1 cellular context compared by ENCODE assay signal in the genomic region with DNA sequence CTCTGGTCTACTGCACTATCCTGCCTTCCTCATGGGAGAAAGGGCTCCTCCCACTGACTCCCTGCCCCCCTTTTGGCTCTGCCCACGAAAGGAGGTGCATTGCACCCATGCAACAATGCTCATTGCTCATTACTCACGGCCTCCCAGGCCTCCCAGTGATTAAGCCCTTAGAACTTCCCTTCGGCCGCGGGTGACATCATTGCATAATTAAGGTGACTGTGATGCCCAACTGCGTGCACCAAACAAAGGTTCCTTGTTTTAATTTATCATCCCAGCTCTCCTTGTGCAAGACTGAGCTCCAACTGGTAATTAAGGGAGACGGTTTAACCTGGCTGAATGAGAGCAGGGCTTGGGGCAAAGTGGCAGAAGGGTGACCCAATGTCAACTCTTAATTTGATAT.
TF ChIP-seq lines count a peak whose summit lies in the region.

No MANE protein-coding gene starts in this region.

TF ChIP-seq in HEK293, 187 proteins besides CTCF, POLR2A, EP300 and RAD21 (continued from another document):
- TF ChIP-seq, protein P1, sequence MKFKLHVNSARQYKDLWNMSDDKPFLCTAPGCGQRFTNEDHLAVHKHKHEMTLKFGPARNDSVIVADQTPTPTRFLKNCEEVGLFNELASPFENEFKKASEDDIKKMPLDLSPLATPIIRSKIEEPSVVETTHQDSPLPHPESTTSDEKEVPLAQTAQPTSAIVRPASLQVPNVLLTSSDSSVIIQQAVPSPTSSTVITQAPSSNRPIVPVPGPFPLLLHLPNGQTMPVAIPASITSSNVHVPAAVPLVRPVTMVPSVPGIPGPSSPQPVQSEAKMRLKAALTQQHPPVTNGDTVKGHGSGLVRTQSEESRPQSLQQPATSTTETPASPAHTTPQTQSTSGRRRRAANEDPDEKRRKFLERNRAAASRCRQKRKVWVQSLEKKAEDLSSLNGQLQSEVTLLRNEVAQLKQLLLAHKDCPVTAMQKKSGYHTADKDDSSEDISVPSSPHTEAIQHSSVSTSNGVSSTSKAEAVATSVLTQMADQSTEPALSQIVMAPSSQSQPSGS (tag by site-specific recombination; IDR thresholded peaks at IDR 0.05; ENCODE audit: low read depth): peak; percentile 92
- peak; percentile 41; the same call in 1 of the 2 replicates for TF ChIP-seq ZNF10 (tag by site-specific recombination; IDR thresholded peaks at IDR 0.05)
- TF ChIP-seq ZNF585B (tag by site-specific recombination; IDR thresholded peaks at IDR 0.05): no peak
- no peak for TF ChIP-seq ZNF140 (tag by site-specific recombination; IDR thresholded peaks at IDR 0.05)
- peak; percentile 81 for TF ChIP-seq ZNF366 (tag by site-specific recombination; conservative IDR thresholded peaks at IDR 0.05)
- TF ChIP-seq WT1 (tag by site-specific recombination; IDR thresholded peaks at IDR 0.05): peak; percentile 94
- no peak for TF ChIP-seq ZNF571 (tag by site-specific recombination; IDR thresholded peaks at IDR 0.05)
- no peak for TF ChIP-seq RBAK (tag by site-specific recombination; IDR thresholded peaks at IDR 0.05)
- TF ChIP-seq HOXD13 (CRISPR knock-in tag; IDR thresholded peaks at IDR 0.05; ENCODE audit: borderline replicate concordance): no peak
- TF ChIP-seq EGR2 (tag by site-specific recombination; IDR thresholded peaks at IDR 0.05; ENCODE audit: low read depth): peak; percentile 52; the same call in 1 of the 2 replicates
- peak; percentile 79 for TF ChIP-seq PRDM10 (tag by site-specific recombination; IDR thresholded peaks at IDR 0.05)
- peak; percentile 81 for TF ChIP-seq PATZ1 (tag by site-specific recombination; IDR thresholded peaks at IDR 0.05)
- no peak for TF ChIP-seq ZNF148 (tag by site-specific recombination; IDR thresholded peaks at IDR 0.05; ENCODE audit: borderline replicate concordance)
- peak; percentile 43; the same call in 1 of the 2 replicates for TF ChIP-seq ZNF391 (tag by site-specific recombination; IDR thresholded peaks at IDR 0.05; ENCODE audit: borderline replicate concordance, low read depth)
- no peak for TF ChIP-seq ZNF664 (tag by site-specific recombination; IDR thresholded peaks at IDR 0.05)
- no peak for TF ChIP-seq ZNF530 (tag by site-specific recombination; IDR thresholded peaks at IDR 0.05; ENCODE audit: low read depth)
- peak; percentile 92 for TF ChIP-seq KLF17 (tag by site-specific recombination; IDR thresholded peaks at IDR 0.05)
- no peak for TF ChIP-seq MEIS1 (CRISPR knock-in tag; IDR thresholded peaks at IDR 0.05; ENCODE audit: borderline replicate concordance)
- TF ChIP-seq ZNF426 (tag by site-specific recombination; IDR thresholded peaks at IDR 0.05): no peak
- TF ChIP-seq SP2 (tag by site-specific recombination; IDR thresholded peaks at IDR 0.05): peak; percentile 59
- TF ChIP-seq ZNF514 (tag by site-specific recombination; IDR thresholded peaks at IDR 0.05): no peak
- TF ChIP-seq ZNF560 (tag by site-specific recombination; IDR thresholded peaks at IDR 0.05; ENCODE audit: borderline replicate concordance): no peak
- TF ChIP-seq FEZF1 (tag by site-specific recombination; IDR thresholded peaks at IDR 0.05): peak; percentile 70; the same call in 1 of the 2 replicates
- peak; percentile 58; the same call in 1 of the 2 replicates for TF ChIP-seq ZFP69B (tag by site-specific recombination; IDR thresholded peaks at IDR 0.05)
- TF ChIP-seq ZNF184 (tag by site-specific recombination; IDR thresholded peaks at IDR 0.05): peak; percentile 65
- TF ChIP-seq ZNF558 (tag by site-specific recombination; IDR thresholded peaks at IDR 0.05): 0 out of 2 replicates have a peak, but pooled peaks have one; percentile 19
- peak; percentile 78 for TF ChIP-seq ZIC2 (tag by site-specific recombination; IDR thresholded peaks at IDR 0.05)
- TF ChIP-seq, protein P2, sequence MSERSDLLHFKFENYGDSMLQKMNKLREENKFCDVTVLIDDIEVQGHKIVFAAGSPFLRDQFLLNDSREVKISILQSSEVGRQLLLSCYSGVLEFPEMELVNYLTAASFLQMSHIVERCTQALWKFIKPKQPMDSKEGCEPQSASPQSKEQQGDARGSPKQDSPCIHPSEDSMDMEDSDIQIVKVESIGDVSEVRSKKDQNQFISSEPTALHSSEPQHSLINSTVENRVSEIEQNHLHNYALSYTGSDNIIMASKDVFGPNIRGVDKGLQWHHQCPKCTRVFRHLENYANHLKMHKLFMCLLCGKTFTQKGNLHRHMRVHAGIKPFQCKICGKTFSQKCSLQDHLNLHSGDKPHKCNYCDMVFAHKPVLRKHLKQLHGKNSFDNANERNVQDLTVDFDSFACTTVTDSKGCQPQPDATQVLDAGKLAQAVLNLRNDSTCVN (tag by site-specific recombination; optimal IDR thresholded peaks at IDR 0.05): no peak
- no peak for TF ChIP-seq ZNF239 (tag by site-specific recombination; IDR thresholded peaks at IDR 0.05)
- TF ChIP-seq ZNF354C (tag by site-specific recombination; IDR thresholded peaks at IDR 0.05; ENCODE audit: borderline replicate concordance, low read depth): no peak
- peak; percentile 83 for TF ChIP-seq SCRT2 (tag by site-specific recombination; IDR thresholded peaks at IDR 0.05)
- no peak for TF ChIP-seq HOXA7 (CRISPR knock-in tag; IDR thresholded peaks at IDR 0.05; ENCODE audit: borderline replicate concordance)
- no peak for TF ChIP-seq ZNF280D (tag by site-specific recombination; IDR thresholded peaks at IDR 0.05)
- TF ChIP-seq ZNF302 (tag by site-specific recombination; IDR thresholded peaks at IDR 0.05; ENCODE audit: low read depth): no peak
- TF ChIP-seq PBX3 (CRISPR knock-in tag; IDR thresholded peaks at IDR 0.05): no peak
